Comparison of ENCODE assay signal across 10 cellular contexts in genomic region chr1:15685820-15686219, GRCh38. TPM values are rescaled to one million over a fixed set of nuclear protein-coding genes. Genes with fewer than 3 reads are reported as not detected.
DNase-seq lines count a peak whose midpoint lies in the region; ATAC-seq and TF ChIP-seq lines count a peak whose summit lies in the region.
"Had no signal": no experiment of that assay in that cellular context is flagged by ENCODE, and none has a peak within 500 bp of the region (broad histone marks: within the 10 kb centered on the region; RNA-seq: fewer than 3 reads in every experiment).

No MANE protein-coding gene starts in this region.

- H3K9me2 ChIP-seq in Karpas-422 (replicated peaks; ENCODE audit: insufficient read depth, low read length): no peaks in the 10 kb centered on the region

- 0 out of 2 replicates have a peak overlapping the region, but pooled peaks have one; percentile 90 for H3K9ac ChIP-seq in Karpas-422 (ENCODE audit: low read length)
- H3K9ac ChIP-seq in colonic mucosa (ENCODE audit: low read depth in 2 of 2, low read length in 2 of 2): no peak overlapping the region

- no peaks in the 10 kb centered on the region for H3K9me3 Mint-ChIP-seq in dendritic cell treated with granulocyte-macrophage colony-stimulating factor and Interleukin-4, amounts not matched to agents 40 ng/mL and 50 ng/mL, for 4 days
- H3K9me3 Mint-ChIP-seq in nephron: no peaks in the 10 kb centered on the region

- no peaks in the 10 kb centered on the region; the same call in 1 of the 2 replicates for H4K20me1 ChIP-seq in Karpas-422 (ENCODE audit: insufficient read depth, low read depth, low read length)

- H3K4me2 ChIP-seq in Karpas-422 (ENCODE audit: low read depth, low read length, poor library complexity, severe bottlenecking): peak overlapping the region; percentile 93

- H3K27me3 ChIP-seq in BE2C: no peaks in the 10 kb centered on the region
- no peaks in the 10 kb centered on the region for H3K27me3 ChIP-seq in Karpas-422 (ENCODE audit: low read length)
- no peaks in the 10 kb centered on the region for H3K27me3 ChIP-seq in colonic mucosa

- H3K4me3 Mint-ChIP-seq in dendritic cell treated with granulocyte-macrophage colony-stimulating factor and Interleukin-4, amounts not matched to agents 40 ng/mL and 50 ng/mL, for 4 days: peak overlapping the region; percentile 84
- peak overlapping the region; percentile 87 to 97 (median 94) for H3K4me3 Mint-ChIP-seq in nephron

- H3K27ac Mint-ChIP-seq in dendritic cell treated with granulocyte-macrophage colony-stimulating factor and Interleukin-4, amounts not matched to agents 40 ng/mL and 50 ng/mL, for 4 days: no peak overlapping the region
- H3K27ac Mint-ChIP-seq in nephron: peak overlapping the region; percentile 95 to 99 (median 96)

- H3K79me2 ChIP-seq in Karpas-422 (ENCODE audit: low read length): peaks cover 69% of the 10 kb centered on the region

- DNase-seq in BE2C (no peak), Karpas-422 (no peak), KG1 (lab: John Stamatoyannopoulos, UW) (no peak), DMS153 (lab: John Stamatoyannopoulos, UW) (no peak), colonic mucosa (no peak)
- DNase-seq: amniotic stem cell had no signal

- H3K4me1 ChIP-seq in BE2C (no peaks in the 10 kb centered on the region), Karpas-422 (ENCODE audit: low read length) (peaks cover 37% of the 10 kb centered on the region), colonic mucosa (peaks cover 3% of the 10 kb centered on the region)

- ATAC-seq in HG03457 (IDR thresholded peaks at IDR 0.05; ENCODE audit: unreplicated experiment): no peak

- peaks cover 63% of the 10 kb centered on the region for H3K4me1 Mint-ChIP-seq in dendritic cell treated with granulocyte-macrophage colony-stimulating factor and Interleukin-4, amounts not matched to agents 40 ng/mL and 50 ng/mL, for 4 days (ENCODE audit: low read depth)
- H3K4me1 Mint-ChIP-seq in nephron: peaks cover 35% of the 10 kb centered on the region

- TF ChIP-seq CTCF in BE2C (IDR thresholded peaks at IDR 0.05; ENCODE audit: low read depth, low read length) (no peak), nephron (IDR thresholded peaks at IDR 0.05; ENCODE audit: unreplicated experiment in 3 of 3) (no peak), colonic mucosa (IDR thresholded peaks at IDR 0.05) (no peak)

- no peaks in the 10 kb centered on the region for H3K9me3 ChIP-seq in BE2C
- H3K9me3 ChIP-seq in Karpas-422 (ENCODE audit: low read length): no peaks in the 10 kb centered on the region
- no peaks in the 10 kb centered on the region for H3K9me3 ChIP-seq in colonic mucosa

- H3K27ac ChIP-seq in Karpas-422 (ENCODE audit: low read length) (no peak overlapping the region), colonic mucosa (no peak overlapping the region)

- H3K36me3 ChIP-seq in BE2C (no peaks in the 10 kb centered on the region), Karpas-422 (ENCODE audit: insufficient read depth, low read length) (no peaks in the 10 kb centered on the region), colonic mucosa (no peaks in the 10 kb centered on the region)

- intact Hi-C loops in dendritic cell treated with granulocyte-macrophage colony-stimulating factor and Interleukin-4, amounts not matched to agents 40 ng/mL and 50 ng/mL, for 4 days (cut with micrococcal nuclease): loop anchor here (10.0 kb wide), 1 partner anchor 161 kb away; the partner anchor contains the start of genes CASP9 and DNAJC16
- intact Hi-C loops in colonic mucosa (cut with DNase I): no loop called here

- peak overlapping the region; percentile 69; the same call in 1 of the 2 replicates for H3K4me3 ChIP-seq in BE2C (ENCODE audit: low read depth, low read length)
- peak overlapping the region; percentile 98; the same call in 1 of the 2 replicates for H3K4me3 ChIP-seq in Karpas-422 (ENCODE audit: low read length)
- no peak overlapping the region for H3K4me3 ChIP-seq in colonic mucosa

- H2AFZ ChIP-seq in Karpas-422 (ENCODE audit: low read length): no peak overlapping the region

- H3K27me3 Mint-ChIP-seq in dendritic cell treated with granulocyte-macrophage colony-stimulating factor and Interleukin-4, amounts not matched to agents 40 ng/mL and 50 ng/mL, for 4 days: no peaks in the 10 kb centered on the region
- H3K27me3 Mint-ChIP-seq in nephron (ENCODE audit: low read depth): no peaks in the 10 kb centered on the region

- H3K36me3 Mint-ChIP-seq in dendritic cell treated with granulocyte-macrophage colony-stimulating factor and Interleukin-4, amounts not matched to agents 40 ng/mL and 50 ng/mL, for 4 days (ENCODE audit: low read depth): peaks cover 48% of the 10 kb centered on the region
- peaks cover 25% of the 10 kb centered on the region for H3K36me3 Mint-ChIP-seq in nephron (ENCODE audit: low read depth)

RNA-seq across cellular contexts. Expression of gene PLEKHM2, which starts 1.7 kb away (rescaled TPM):
- 58.2 TPM for polyA plus RNA-seq in BE2C (2012; ENCODE audit: insufficient read depth, insufficient read length, low read depth)
- total RNA-seq in Karpas-422 (2014; rRNA removed; shearing (Covaris generic); ENCODE audit: low replicate concordance): 41.8 and 60.5 TPM in 2 replicates
- 10 to 100 TPM; 32.7 to 37.2 TPM for total RNA-seq in colonic mucosa

RNA-seq across cellular contexts. Expression of gene SLC25A34, which starts 50.2 kb away (rescaled TPM):
- 1.4 TPM for polyA plus RNA-seq in BE2C (2012; ENCODE audit: insufficient read depth, insufficient read length, low read depth)
- 0.52 and 0.83 TPM in 2 replicates for total RNA-seq in Karpas-422 (2014; rRNA removed; shearing (Covaris generic); ENCODE audit: low replicate concordance)
- total RNA-seq in colonic mucosa: 10 to 100 TPM in 1 of 2 donors, 1 to 10 TPM in 1; 3.2 to 16.0 TPM

RNA-seq across cellular contexts. Expression of gene TMEM82, which starts 56.5 kb away (rescaled TPM):
- not detected for polyA plus RNA-seq in BE2C (2012; ENCODE audit: insufficient read depth, insufficient read length, low read depth)
- total RNA-seq in Karpas-422 (2014; rRNA removed; shearing (Covaris generic); ENCODE audit: low replicate concordance): not detected in 2 replicates
- total RNA-seq in colonic mucosa: 10 to 100 TPM; 11.5 to 17.0 TPM
- total RNA-seq: posterior vena cava had no signal

Comparison
In these comparisons a context has a peak if more than half of its experiments do, and no peak if none do; other contexts are left out.
1. RNA of gene TMEM82, which starts 56.5 kb away (total RNA-seq): 11.5 to 17.0 TPM in colonic mucosa; not detected in Karpas-422; every median in the first group is over 10 times any median in the second.